1 cellular context compared by ENCODE assay signal in the genomic region with DNA sequence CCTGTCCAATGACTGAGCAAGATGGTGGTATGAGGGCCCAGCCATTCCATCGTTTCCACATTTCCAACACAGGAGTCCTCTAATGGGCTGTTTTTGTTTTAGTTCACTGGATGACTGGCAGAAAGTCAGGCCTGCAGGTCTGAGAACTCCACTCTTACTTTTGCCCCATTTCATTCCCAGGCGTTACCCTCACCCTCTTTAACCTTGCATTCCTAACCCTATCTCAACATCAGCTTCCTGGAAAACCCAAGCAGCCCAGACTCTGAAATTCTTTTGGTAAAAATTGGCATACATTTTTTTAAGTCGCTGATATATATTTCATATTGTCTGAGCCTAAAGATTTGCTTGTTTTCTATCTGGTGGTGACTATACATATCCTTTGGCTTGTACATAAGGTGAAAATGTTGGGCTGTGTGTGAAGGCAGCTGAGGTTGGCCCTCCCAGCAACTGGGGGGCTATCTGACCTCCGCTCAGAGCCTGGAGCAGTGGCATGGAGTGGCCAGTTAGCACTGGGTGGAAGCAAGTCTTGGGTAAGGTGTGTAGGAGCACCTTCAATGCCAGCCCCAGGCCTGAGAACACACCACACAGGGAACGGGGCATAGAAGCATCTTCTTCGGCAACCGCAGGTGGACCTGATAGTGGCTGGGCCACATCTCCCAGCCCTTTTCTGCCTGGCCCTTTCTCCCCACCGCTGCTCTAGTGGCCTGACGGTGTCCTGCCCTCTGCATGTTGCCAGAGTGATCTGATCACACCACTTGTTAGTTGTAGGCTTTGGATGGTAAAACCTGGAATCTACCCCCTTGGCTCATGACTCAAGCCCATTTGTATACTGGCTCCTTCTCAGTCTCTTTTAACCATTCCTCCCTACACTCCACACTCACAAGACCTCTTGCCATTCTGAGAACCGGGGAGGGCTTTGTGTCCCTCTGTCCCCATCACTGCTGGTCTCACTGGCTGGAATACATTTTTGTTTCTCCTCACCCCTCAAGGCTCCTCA.
TF ChIP-seq lines count a peak whose summit lies in the region.

No MANE protein-coding gene starts in this region.

TF ChIP-seq in A549, 52 proteins besides CTCF, POLR2A, EP300 and RAD21:
- TF ChIP-seq NFE2L2 (conservative IDR thresholded peaks at IDR 0.05; ENCODE audit: low read length) (peak; percentile 26; the same call in 1 of the 2 replicates), GATA3 (IDR thresholded peaks at IDR 0.05; ENCODE audit: borderline replicate concordance) (no peak), NR3C1 (IDR thresholded peaks at IDR 0.05) (no peak), CBX2 (IDR thresholded peaks at IDR 0.05; ENCODE audit: borderline replicate concordance, low read depth) (no peak), SREBF2 (IDR thresholded peaks at IDR 0.05) (no peak)
- TF ChIP-seq, protein P1, sequence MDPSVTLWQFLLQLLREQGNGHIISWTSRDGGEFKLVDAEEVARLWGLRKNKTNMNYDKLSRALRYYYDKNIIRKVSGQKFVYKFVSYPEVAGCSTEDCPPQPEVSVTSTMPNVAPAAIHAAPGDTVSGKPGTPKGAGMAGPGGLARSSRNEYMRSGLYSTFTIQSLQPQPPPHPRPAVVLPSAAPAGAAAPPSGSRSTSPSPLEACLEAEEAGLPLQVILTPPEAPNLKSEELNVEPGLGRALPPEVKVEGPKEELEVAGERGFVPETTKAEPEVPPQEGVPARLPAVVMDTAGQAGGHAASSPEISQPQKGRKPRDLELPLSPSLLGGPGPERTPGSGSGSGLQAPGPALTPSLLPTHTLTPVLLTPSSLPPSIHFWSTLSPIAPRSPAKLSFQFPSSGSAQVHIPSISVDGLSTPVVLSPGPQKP (IDR thresholded peaks at IDR 0.05; ENCODE audit: low read depth, low read length): no peak
